In genomic region chr20:12673352-12673751, GRCh38 we compare ENCODE assay signal across 26 cellular contexts.
"Had no signal": no experiment of that assay in that cellular context is flagged by ENCODE, and none has a peak within 500 bp of the region (broad histone marks: within the 10 kb centered on the region; RNA-seq: fewer than 3 reads in every experiment).

No MANE protein-coding gene starts in this region.

- H3K9me3 ChIP-seq: esophagus muscularis mucosa, gastroesophageal sphincter, heart left ventricle, left lung, prostate gland, right atrium auricular region, sigmoid colon, thoracic aorta, tibial nerve, upper lobe of right lung, uterus had no signal

- H3K4me3 ChIP-seq: coronary artery, esophagus muscularis mucosa, gastroesophageal sphincter, heart left ventricle, left lung, prostate gland, right atrium auricular region, sigmoid colon, spleen, thoracic aorta, tibial nerve, upper lobe of right lung, uterus had no signal

- H3K27ac ChIP-seq: coronary artery, esophagus muscularis mucosa, foreskin keratinocyte, gastroesophageal sphincter, heart left ventricle, left lung, prostate gland, right atrium auricular region, sigmoid colon, spleen, thoracic aorta, tibial nerve, upper lobe of right lung, uterus had no signal

- ATAC-seq: foreskin keratinocyte; gastroesophageal sphincter; heart left ventricle; left cardiac atrium; left lung; naive thymus-derived CD4-positive, alpha-beta T cell; stimulated activated memory B cell treated with anti-CD40 and anti-IgM and Interleukin-4, amounts not matched to agents 10 μg/mL and 1 μg/mL and 100 μg/mL, for 72 hours; stimulated activated naive CD8-positive, alpha-beta T cell treated with anti-CD3 and anti-CD28 coated beads, Interleukin-15, Interleukin-2, amounts not matched to agents 100 U/mL and 50 U/mL, for 24 hours; upper lobe of right lung had no signal

- H3K36me3 ChIP-seq: esophagus muscularis mucosa, gastroesophageal sphincter, heart left ventricle, left lung, prostate gland, right atrium auricular region, sigmoid colon, spleen, thoracic aorta, tibial nerve, upper lobe of right lung, uterus had no signal

- FAIRE-seq: endothelial cell of umbilical vein, islet of Langerhans had no signal

- DNase-seq: dermis blood vessel endothelial cell; effector memory CD4-positive, alpha-beta T cell; foreskin keratinocyte; heart left ventricle; hippocampal formation; left cardiac atrium; left lung; midbrain; naive thymus-derived CD4-positive, alpha-beta T cell; nucleus accumbens; sigmoid colon; spleen; stimulated activated CD4-positive, alpha-beta T cell treated with anti-CD3 and anti-CD28 coated beads, Interleukin-4, amount 100 ng/mL, for 4 hours; stimulated activated naive CD8-positive, alpha-beta T cell treated with anti-CD3 and anti-CD28 coated beads, Interleukin-15, Interleukin-2, amounts not matched to agents 100 U/mL and 50 U/mL, for 24 hours; upper lobe of right lung; uterus had no signal

- H3K27me3 ChIP-seq: esophagus muscularis mucosa, foreskin keratinocyte, gastroesophageal sphincter, heart left ventricle, left lung, right atrium auricular region, sigmoid colon, spleen, tibial nerve, upper lobe of right lung, uterus had no signal

- H3K4me1 ChIP-seq: esophagus muscularis mucosa, foreskin keratinocyte, gastroesophageal sphincter, heart left ventricle, left lung, prostate gland, right atrium auricular region, sigmoid colon, spleen, tibial nerve, upper lobe of right lung, uterus had no signal
